Comparison of ENCODE assay signal across 1 cellular context in the genomic region with DNA sequence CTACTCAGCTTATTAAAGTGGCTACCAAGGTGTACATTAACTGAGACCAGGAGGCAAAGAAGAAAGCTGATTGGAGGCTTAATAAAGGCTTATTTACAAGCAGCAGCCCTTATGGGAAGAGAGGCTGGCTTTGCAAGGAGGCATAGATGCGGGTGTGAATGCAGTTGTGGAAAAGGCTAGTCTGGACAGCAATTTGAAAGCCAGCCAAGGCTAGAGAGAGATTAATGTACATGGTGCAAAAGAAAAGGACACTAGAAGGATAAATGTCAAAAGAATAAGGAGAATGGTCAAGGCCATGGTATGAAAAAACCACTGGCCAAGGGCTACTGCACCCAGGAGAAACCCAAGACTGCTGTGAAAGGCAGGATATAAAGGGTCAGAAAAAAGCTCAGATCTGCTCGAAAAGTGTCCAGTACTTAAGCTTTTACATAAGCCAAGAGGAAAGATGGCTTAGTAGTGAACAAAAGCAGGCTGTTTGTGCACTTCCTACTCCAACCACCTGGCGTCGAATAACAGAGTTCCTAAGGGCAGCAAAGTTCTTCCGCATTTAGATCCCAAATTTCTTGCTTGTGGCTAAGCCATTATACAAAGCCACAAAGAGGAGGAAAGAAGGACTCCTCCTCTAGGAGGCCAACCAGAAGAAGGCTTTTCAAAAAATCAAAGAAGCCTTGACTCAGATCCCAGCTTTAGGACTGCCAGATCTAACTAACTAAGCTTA.
TF ChIP-seq lines count a peak whose summit lies in the region.

No MANE protein-coding gene starts in this region.

TF ChIP-seq in endothelial cell of umbilical vein, 7 proteins besides CTCF, POLR2A, EP300 and RAD21:
- no peak for TF ChIP-seq POLR2AphosphoS5 (IDR thresholded peaks at IDR 0.05; ENCODE audit: insufficient read depth, low read depth, low read length)
- no peak for TF ChIP-seq GATA2 (IDR thresholded peaks at IDR 0.05; ENCODE audit: insufficient read depth, insufficient read length, low read depth, low read length)
- TF ChIP-seq FOS (IDR thresholded peaks at IDR 0.05; ENCODE audit: borderline replicate concordance, insufficient read depth, low read length), result no peak
- TF ChIP-seq MAX (IDR thresholded peaks at IDR 0.05; ENCODE audit: insufficient read depth, insufficient read length), result no peak
- TF ChIP-seq JUN (IDR thresholded peaks at IDR 0.05; ENCODE audit: borderline replicate concordance, insufficient read depth, insufficient read length, low read depth), result no peak
- no peak for TF ChIP-seq MYC (IDR thresholded peaks at IDR 0.05; ENCODE audit: low read depth, low read length)
- TF ChIP-seq EZH2 (IDR thresholded peaks at IDR 0.05; ENCODE audit: borderline replicate concordance, low read depth, low read length, severe bottlenecking), result no peak
TF ChIP-seq in endothelial cell of umbilical vein: peak in this region for 0.
